12 cellular contexts compared by ENCODE assay signal in genomic region chr17:64150237-64151015, GRCh38. TPM values are rescaled to one million over a fixed set of nuclear protein-coding genes. Genes with fewer than 3 reads are reported as not detected.
DNase-seq lines count a peak whose midpoint lies in the region; ATAC-seq, FAIRE-seq and TF ChIP-seq lines count a peak whose summit lies in the region.
"Had no signal": no experiment of that assay in that cellular context is flagged by ENCODE, and none has a peak within 500 bp of the region (broad histone marks: within the 10 kb centered on the region; RNA-seq: fewer than 3 reads in every experiment).

No MANE protein-coding gene starts in this region.

- no peak overlapping the region; the same call in 2 of the 3 replicates for H3K4me2 ChIP-seq in A549
- no peak overlapping the region for H3K4me2 ChIP-seq in GM23338
- no peak overlapping the region for H3K4me2 ChIP-seq in neural progenitor cell

- H3K9me3 Mint-ChIP-seq in GM23338 (no peaks in the 10 kb centered on the region; the same call in 2 of the 3 replicates), immature natural killer cell (no peaks in the 10 kb centered on the region), neural progenitor cell (no peaks in the 10 kb centered on the region)
- H3K9me3 Mint-ChIP-seq: activated naive CD8-positive, alpha-beta T cell treated with anti-CD3 and anti-CD28 coated beads, Interleukin-2, amount 50 U/mL, for 24 hours had no signal

- H3F3A ChIP-seq in GM23338 (replicated peaks; ENCODE audit: low read depth) (peaks cover 24% of the 10 kb centered on the region; the same call in 1 of the 2 replicates), neural progenitor cell (ENCODE audit: low read depth) (peaks cover 37% of the 10 kb centered on the region)

- H4K20me1 ChIP-seq in GM23338 (replicated peaks; ENCODE audit: insufficient read depth) (no peaks in the 10 kb centered on the region), neural progenitor cell (ENCODE audit: low read depth) (peaks cover 21% of the 10 kb centered on the region)

- H3K9me3 ChIP-seq in A549 = no peaks in the 10 kb centered on the region
- no peaks in the 10 kb centered on the region for H3K9me3 ChIP-seq in neural progenitor cell (ENCODE audit: low read depth)

- TF ChIP-seq EP300 in A549 (IDR thresholded peaks at IDR 0.05) = no peak

- H3K4me1 Mint-ChIP-seq in GM23338 = peaks cover 35% of the 10 kb centered on the region
- peaks cover 12 to 13% of the 10 kb centered on the region in 2 donors for H3K4me1 Mint-ChIP-seq in immature natural killer cell
- peaks cover 23% of the 10 kb centered on the region for H3K4me1 Mint-ChIP-seq in neural progenitor cell

- H3K4me3 ChIP-seq in A549 (no peak overlapping the region), GM23338 (no peak overlapping the region), neural progenitor cell (no peak overlapping the region)

- H3K27me3 Mint-ChIP-seq in GM23338 (ENCODE audit: insufficient read depth, low read depth, poor library complexity) (peaks cover 3% of the 10 kb centered on the region), immature natural killer cell (ENCODE audit: low read depth in 3 of 3) (peaks cover 1 to 4% (median 1%) of the 10 kb centered on the region in 3 donors), neural progenitor cell (ENCODE audit: insufficient read depth, low read depth) (no peaks in the 10 kb centered on the region)
- H3K27me3 Mint-ChIP-seq: activated naive CD8-positive, alpha-beta T cell treated with anti-CD3 and anti-CD28 coated beads, Interleukin-2, amount 50 U/mL, for 24 hours had no signal

- TF ChIP-seq RAD21 in A549 (conservative IDR thresholded peaks at IDR 0.05 in 1 of 2, IDR thresholded peaks at IDR 0.05 in 1 of 2) = no peak

- H3K36me3 Mint-ChIP-seq in GM23338 (ENCODE audit: low read depth) = peaks cover 29% of the 10 kb centered on the region
- peaks cover 7 to 38% (median 15%) of the 10 kb centered on the region in 3 donors for H3K36me3 Mint-ChIP-seq in immature natural killer cell
- peaks cover 25% of the 10 kb centered on the region for H3K36me3 Mint-ChIP-seq in neural progenitor cell

- H3K27me3 ChIP-seq in GM23338 (ENCODE audit: insufficient read depth) = no peaks in the 10 kb centered on the region
- no peaks in the 10 kb centered on the region for H3K27me3 ChIP-seq in neural progenitor cell

- DNase-seq in A549 (ENCODE audit: low read depth in 1 of 2, low spot score in 1 of 2) (peak in 1 of 2 experiments; percentile 27), GM03348 (ENCODE audit: low spot score) (peak; percentile 47), amniotic epithelial cell (ENCODE audit: low read depth) (peak; percentile 68), midbrain (lab: John Stamatoyannopoulos, UW) (peak; percentile 22), GM23338 (ENCODE audit: low spot score) (no peak), OCI-M1 (lab: John Stamatoyannopoulos, UW) (no peak), immature natural killer cell (no peak), neural progenitor cell (ENCODE audit: low spot score) (no peak)
- DNase-seq: activated naive CD8-positive, alpha-beta T cell treated with anti-CD3 and anti-CD28 coated beads, Interleukin-2, amount 50 U/mL, for 24 hours; Calu3; posterior cingulate gyrus had no signal

- no peak for TF ChIP-seq POLR2A in A549 (IDR thresholded peaks at IDR 0.05; ENCODE audit: low read length)

- 78% methylated on average over 5 of the region's 5 CpGs for WGBS in A549 (ENCODE audit: missing lambda C conversion rate)

- no peak overlapping the region for H3K27ac Mint-ChIP-seq in GM23338
- H3K27ac Mint-ChIP-seq in immature natural killer cell = no peak overlapping the region
- H3K27ac Mint-ChIP-seq in neural progenitor cell = no peak overlapping the region
- H3K27ac Mint-ChIP-seq: activated naive CD8-positive, alpha-beta T cell treated with anti-CD3 and anti-CD28 coated beads, Interleukin-2, amount 50 U/mL, for 24 hours had no signal

- no peak for FAIRE-seq in A549 (lab: Jason Lieb, UNC)
- FAIRE-seq: keratinocyte had no signal

- H3K27ac ChIP-seq in A549 (peak overlapping the region; percentile 8 to 44; a peak in 2 of 6 replicates), GM23338 (ENCODE audit: low read depth) (no peak overlapping the region), neural progenitor cell (no peak overlapping the region)

- TF ChIP-seq CTCF in A549 (IDR thresholded peaks at IDR 0.05) (no peak), GM23338 (conservative IDR thresholded peaks at IDR 0.05; ENCODE audit: low read depth in 2 of 2) (no peak), neural progenitor cell (IDR thresholded peaks at IDR 0.05) (no peak)

- H3K9me2 ChIP-seq in GM23338 (ENCODE audit: insufficient read depth) = no peaks in the 10 kb centered on the region

- POLR2A ChIA-PET in A549 (lab: Yijun Ruan, JAX) = no interaction called here

- no peak overlapping the region for H3K4me3 Mint-ChIP-seq in GM23338
- H3K4me3 Mint-ChIP-seq in immature natural killer cell = no peak overlapping the region
- no peak overlapping the region for H3K4me3 Mint-ChIP-seq in neural progenitor cell
- H3K4me3 Mint-ChIP-seq: activated naive CD8-positive, alpha-beta T cell treated with anti-CD3 and anti-CD28 coated beads, Interleukin-2, amount 50 U/mL, for 24 hours had no signal

- H3K36me3 ChIP-seq in GM23338 (ENCODE audit: insufficient read depth) = no peaks in the 10 kb centered on the region
- peaks cover 5% of the 10 kb centered on the region for H3K36me3 ChIP-seq in neural progenitor cell

- ATAC-seq in A549 = no peak
- no peak for ATAC-seq in GM23338
- ATAC-seq: activated naive CD8-positive, alpha-beta T cell treated with anti-CD3 and anti-CD28 coated beads, Interleukin-2, amount 50 U/mL, for 24 hours had no signal

- H3K4me1 ChIP-seq in A549 (peaks cover 19% of the 10 kb centered on the region; the same call in 2 of the 3 replicates), GM23338 (ENCODE audit: insufficient read depth) (peaks cover 11% of the 10 kb centered on the region), neural progenitor cell (peaks cover 13% of the 10 kb centered on the region)

- CTCF ChIA-PET in A549 (lab: Yijun Ruan, JAX) = interaction anchor here (0.6 to 3.1 kb wide), 12 partner anchors 10 to 270 kb away, joined by 3 to 24 read pairs (median 4); partner anchors contain the start of gene GH1

- H3K9ac ChIP-seq in neural progenitor cell = no peak overlapping the region

- H3K79me2 ChIP-seq in GM23338 (replicated peaks; ENCODE audit: insufficient read depth) (no peaks in the 10 kb centered on the region), neural progenitor cell (ENCODE audit: low read depth) (peaks cover 20% of the 10 kb centered on the region)

- no peak overlapping the region for H2AFZ ChIP-seq in GM23338
- H2AFZ ChIP-seq in neural progenitor cell (replicated peaks) = no peak overlapping the region

TF ChIP-seq in A549, 52 proteins besides CTCF, POLR2A, EP300 and RAD21:
- TF ChIP-seq CEBPB (IDR thresholded peaks at IDR 0.05) (peak; percentile 86 to 91), SREBF2 (IDR thresholded peaks at IDR 0.05) (no peak), HES2 (IDR thresholded peaks at IDR 0.05) (peak; percentile 64; the same call in 1 of the 2 replicates)

TF ChIP-seq in GM23338, 12 proteins besides CTCF, POLR2A, EP300 and RAD21 (continues in another document):
- TF ChIP-seq REST (IDR thresholded peaks at IDR 0.05; ENCODE audit: unreplicated experiment) (no peak), JUNB (IDR thresholded peaks at IDR 0.05; ENCODE audit: unreplicated experiment) (no peak), ZNF114 (CRISPR knock-in tag; IDR thresholded peaks at IDR 0.05) (no peak), NANOG (IDR thresholded peaks at IDR 0.05; ENCODE audit: borderline replicate concordance) (no peak), ETS1 (IDR thresholded peaks at IDR 0.05) (no peak), POLR2AphosphoS5 (IDR thresholded peaks at IDR 0.05; ENCODE audit: low read depth) (no peak)

RNA-seq across cellular contexts. Expression of gene ERN1, which starts 20.5 kb away (rescaled TPM):
- polyA plus RNA-seq in A549 (2011; rRNA removed) (19.8 and 23.3 TPM in 2 replicates), A549 (2017; fragmentation: RNase III; extraction: RNeasy Plus Mini Kit Qiagen cat#74134 plus additional on column Dnase treatment) (3.5 to 4.1 TPM (median 3.7 TPM) in 3 replicates), GM23338 (2016; fragmentation: Nextera tagmentation; extraction: Ambion mirVana) (4.2 and 7.5 TPM in 2 replicates), immature natural killer cell (10 to 100 TPM; 30.7 to 52.9 (median 31.3) TPM)
- 4.5 and 4.6 TPM in 2 replicates for polyA plus RNA-seq in A549 (2012; cell fraction: cytosol; rRNA removed)
- polyA plus RNA-seq in A549 (2012; cell fraction: nucleus; rRNA removed) = 7.3 and 8.1 TPM in 2 replicates
- polyA minus RNA-seq in A549 (2011; rRNA and poly(A)+ RNA removed) = 39.3 and 44.8 TPM in 2 replicates
- 4.1 and 5.9 TPM in 2 replicates for total RNA-seq in GM23338 (2014; rRNA removed; shearing (Covaris generic))
- total RNA-seq in neural progenitor cell (ENCODE audit: low replicate concordance) = 2.4 and 4.3 TPM in 2 replicates

Comparison
In these comparisons a context has a peak if more than half of its experiments do, and no peak if none do; other contexts are left out.
1. DNase-seq: peak in GM03348 (single experiment), amniotic epithelial cell (single experiment) and midbrain (single experiment); none in GM23338 (single experiment), OCI-M1 (single experiment), immature natural killer cell (0 of 3) and neural progenitor cell (single experiment).
2. H3K27ac ChIP-seq: peak in A549 (2 of 2); none in GM23338 (single experiment) and neural progenitor cell (single experiment).